Comparison of ENCODE assay signal across 25 cellular contexts in genomic region chr2:113012436-113013335, GRCh38. TPM values are rescaled to one million over a fixed set of nuclear protein-coding genes. Genes with fewer than 3 reads are reported as not detected.
DNase-seq lines count a peak whose midpoint lies in the region; ATAC-seq and TF ChIP-seq lines count a peak whose summit lies in the region.
"Had no signal": no experiment of that assay in that cellular context is flagged by ENCODE, and none has a peak within 500 bp of the region (broad histone marks: within the 10 kb centered on the region; RNA-seq: fewer than 3 reads in every experiment).

No MANE protein-coding gene starts in this region.

- H3K4me3 ChIP-seq in PC-3 (ENCODE audit: low read length) (no peak overlapping the region), brain microvascular endothelial cell (ENCODE audit: low read depth, low read length) (no peak overlapping the region), vagina (no peak overlapping the region)
- H3K4me3 ChIP-seq: GM12878, mucosa of descending colon, right lobe of liver had no signal

- CTCF ChIA-PET in PC-3 (lab: Charles Lee): no interaction called here

- H3K9ac ChIP-seq in PC-3 (ENCODE audit: low read length): no peak overlapping the region

- TF ChIP-seq POLR2A in vagina (IDR thresholded peaks at IDR 0.05): no peak

- H3K27ac ChIP-seq in PC-3 (ENCODE audit: low read length): peak overlapping the region; percentile 7; the same call in 1 of the 2 replicates
- H3K27ac ChIP-seq in brain microvascular endothelial cell: peak overlapping the region; percentile 11
- H3K27ac ChIP-seq in vagina: no peak overlapping the region
- H3K27ac ChIP-seq: right lobe of liver had no signal

- H3K27me3 ChIP-seq in PC-3 (ENCODE audit: low read length): no peaks in the 10 kb centered on the region
- H3K27me3 ChIP-seq in brain microvascular endothelial cell (replicated peaks): peaks cover 2% of the 10 kb centered on the region
- H3K27me3 ChIP-seq in vagina: no peaks in the 10 kb centered on the region
- H3K27me3 ChIP-seq: right lobe of liver had no signal

- no peaks in the 10 kb centered on the region for H4K20me1 ChIP-seq in PC-3 (ENCODE audit: low read length)

- no peaks in the 10 kb centered on the region for H3K79me2 ChIP-seq in PC-3 (ENCODE audit: low read length)

- no TSS peak for BruUV-seq in PC-3 (replicated peaks; lab: Mats Ljungman, UMichigan)

- peak; percentile 76 for ATAC-seq in PC-3
- ATAC-seq: activated T-cell treated with anti-CD3 and anti-CD28 coated beads, Interleukin-2, amount 50 U/mL, for 72 hours; GM12878; left lobe of liver; mucosa of descending colon; right lobe of liver had no signal

- in situ Hi-C loops in brain microvascular endothelial cell (cut with HindIII; ENCODE audit: low pct_ligation_motif_present, low sequenced_read_pairs): no loop called here

- H3K9me2 ChIP-seq in PC-3 (replicated peaks; ENCODE audit: low read length): 0 out of 2 replicates have a peak, but pooled peaks cover 4% of the 10 kb centered on the region

- H3K4me2 ChIP-seq in PC-3 (ENCODE audit: low read length): no peak overlapping the region

- peak; percentile 67 for DNase-seq in EH (ENCODE audit: low read depth)
- DNase-seq in PC-3: peak; percentile 79
- peak; percentile 75 for DNase-seq in brain microvascular endothelial cell
- peak; percentile 39 for DNase-seq in kidney tubule cell (ENCODE audit: low spot score)
- DNase-seq in D341Med (ENCODE audit: low spot score): no peak
- DNase-seq in KG1 (lab: John Stamatoyannopoulos, UW): no peak
- DNase-seq in vagina (ENCODE audit: extremely low spot score in 2 of 2): no peak
- DNase-seq in activated effector memory CD4-positive, alpha-beta T cell treated with anti-CD3 and anti-CD28 coated beads, Interleukin-2, amount 50 U/mL, for 16 hours: no peak
- DNase-seq: activated CD4-positive, CD25-positive, alpha-beta regulatory T cell; activated naive CD8-positive, alpha-beta T cell treated with anti-CD3 and anti-CD28 coated beads for 36 hours; activated T-cell treated with anti-CD3 and anti-CD28 coated beads, Interleukin-2, amount 50 U/mL, for 72 hours; caudate nucleus; effector CD8-positive, alpha-beta T cell; Karpas-422; mucosa of descending colon; NCI-H1105 treated with DMSO at 0.1 percent for 48 hours; NCI-H2171 treated with DMSO at 0.1 percent for 48 hours; NCI-H774; occipital lobe; right lobe of liver; stimulated activated CD4-positive, alpha-beta T cell treated with anti-CD3 and anti-CD28 coated beads, Interleukin-2, amount 100 ng/mL, for 48 hours; substantia nigra had no signal

- H3K9me3 ChIP-seq in PC-3 (ENCODE audit: low read length) (no peaks in the 10 kb centered on the region), vagina (no peaks in the 10 kb centered on the region)
- H3K9me3 ChIP-seq: mucosa of descending colon, right lobe of liver had no signal

- H2AFZ ChIP-seq in PC-3 (ENCODE audit: low read length): no peak overlapping the region

- H3K36me3 ChIP-seq in PC-3 (ENCODE audit: low read depth, low read length) (no peaks in the 10 kb centered on the region), brain microvascular endothelial cell (replicated peaks) (no peaks in the 10 kb centered on the region), vagina (no peaks in the 10 kb centered on the region)

- no peaks in the 10 kb centered on the region for H3F3A ChIP-seq in PC-3 (ENCODE audit: low read length, unreplicated experiment)

- TF ChIP-seq CTCF in PC-3 (conservative IDR thresholded peaks at IDR 0.05; ENCODE audit: low read depth, low read length): no peak
- no peak for TF ChIP-seq CTCF in brain microvascular endothelial cell (IDR thresholded peaks at IDR 0.05; ENCODE audit: low read depth, low read length, missing control alignments)
- TF ChIP-seq CTCF in vagina (IDR thresholded peaks at IDR 0.05): no peak

- no peaks in the 10 kb centered on the region for H3K4me1 ChIP-seq in PC-3 (ENCODE audit: insufficient read depth, low read length)
- no peaks in the 10 kb centered on the region for H3K4me1 ChIP-seq in vagina
- H3K4me1 ChIP-seq: right lobe of liver had no signal

- POLR2A ChIA-PET in PC-3 (lab: Charles Lee; ENCODE audit: unreplicated experiment): no interaction called here

- intact Hi-C loops in PC-3 (cut with micrococcal nuclease): no loop called here
- intact Hi-C loops in vagina (cut with DNase I): no loop called here

RNA-seq across cellular contexts. Expression of gene IL36A, which starts 7.4 kb away (rescaled TPM):
- not detected in 2 replicates for total RNA-seq in PC-3 (2014; rRNA removed)
- total RNA-seq in vagina: 2.7 TPM
- total RNA-seq: activated naive CD8-positive, alpha-beta T cell treated with anti-CD3 and anti-CD28 coated beads for 36 hours; GM12878; left lobe of liver; mucosa of descending colon; occipital lobe; right lobe of liver had no signal

RNA-seq across cellular contexts. Expression of gene IL36G, which starts 34.9 kb away (rescaled TPM):
- total RNA-seq in PC-3 (2014; rRNA removed) (0.62 TPM in 1 of 2 replicates, not detected in the other), vagina (not detected)
- total RNA-seq: activated naive CD8-positive, alpha-beta T cell treated with anti-CD3 and anti-CD28 coated beads for 36 hours; activated T-cell treated with anti-CD3 and anti-CD28 coated beads, Interleukin-2, amount 50 U/mL, for 72 hours; GM12878; mucosa of descending colon; occipital lobe; right lobe of liver; T-helper 1 cell treated with Interleukin-12 subunit alpha and Interleukin-12 subunit beta and Interleukin-4 antibody, amounts not matched to agents 30 ng/mL and 1 ng/mL, for 36 hours had no signal

RNA-seq across cellular contexts. Expression of gene IL36B, which starts 40.0 kb away (rescaled TPM):
- total RNA-seq in PC-3 (2014; rRNA removed) (not detected in 2 replicates), vagina (not detected)
- total RNA-seq: activated naive CD8-positive, alpha-beta T cell treated with anti-CD3 and anti-CD28 coated beads for 36 hours; activated T-cell treated with anti-CD3 and anti-CD28 coated beads, Interleukin-2, amount 50 U/mL, for 72 hours; GM12878; left lobe of liver; mucosa of descending colon; occipital lobe; right lobe of liver; T-helper 1 cell treated with Interleukin-12 subunit alpha and Interleukin-12 subunit beta and Interleukin-4 antibody, amounts not matched to agents 30 ng/mL and 1 ng/mL, for 36 hours had no signal

RNA-seq across cellular contexts. Expression of gene IL36RN, which starts 46.3 kb away (rescaled TPM):
- total RNA-seq in PC-3 (2014; rRNA removed): 0.36 TPM in 1 of 2 replicates, not detected in the other
- 0.25 TPM for total RNA-seq in vagina
- total RNA-seq: activated naive CD8-positive, alpha-beta T cell treated with anti-CD3 and anti-CD28 coated beads for 36 hours; activated T-cell treated with anti-CD3 and anti-CD28 coated beads, Interleukin-2, amount 50 U/mL, for 72 hours; GM12878; left lobe of liver; mucosa of descending colon; occipital lobe; right lobe of liver; T-helper 1 cell treated with Interleukin-12 subunit alpha and Interleukin-12 subunit beta and Interleukin-4 antibody, amounts not matched to agents 30 ng/mL and 1 ng/mL, for 36 hours had no signal

RNA-seq across cellular contexts. Expression of gene IL1F10, which starts 55.1 kb away (rescaled TPM):
- total RNA-seq in PC-3 (2014; rRNA removed): not detected in 2 replicates
- total RNA-seq in vagina: not detected
- total RNA-seq: activated naive CD8-positive, alpha-beta T cell treated with anti-CD3 and anti-CD28 coated beads for 36 hours; activated T-cell treated with anti-CD3 and anti-CD28 coated beads, Interleukin-2, amount 50 U/mL, for 72 hours; GM12878; left lobe of liver; mucosa of descending colon; occipital lobe; right lobe of liver; T-helper 1 cell treated with Interleukin-12 subunit alpha and Interleukin-12 subunit beta and Interleukin-4 antibody, amounts not matched to agents 30 ng/mL and 1 ng/mL, for 36 hours had no signal

Comparison
In these comparisons a context has a peak if more than half of its experiments do, and no peak if none do; other contexts are left out.
1. DNase-seq: peak in EH (single experiment), PC-3 (single experiment), brain microvascular endothelial cell (single experiment) and kidney tubule cell (single experiment); none in D341Med (single experiment), KG1 (single experiment), vagina (0 of 2) and activated effector memory CD4-positive, alpha-beta T cell treated with anti-CD3 and anti-CD28 coated beads, Interleukin-2, amount 50 U/mL, for 16 hours (single experiment).